8 cellular contexts compared by ENCODE assay signal in genomic region chrX:15647510-15647909, GRCh38. TPM values are rescaled to one million over a fixed set of nuclear protein-coding genes. Genes with fewer than 3 reads are reported as not detected.
DNase-seq lines count a peak whose midpoint lies in the region; ATAC-seq, FAIRE-seq and TF ChIP-seq lines count a peak whose summit lies in the region.
"Not testable (repeated sequence)": the region's sequence is repeated elsewhere in the genome, so short reads cannot be mapped to it uniquely, and the experiment has no call there.

No MANE protein-coding gene starts in this region.

- H3K9ac ChIP-seq in HCT116 (ENCODE audit: low read length); kidney (ENCODE audit: low read length in 2 of 2): not testable (repeated sequence)

- POLR2A ChIA-PET in HCT116 (lab: Charles Lee); activated naive CD8-positive, alpha-beta T cell treated with anti-CD3 and anti-CD28 coated beads, Interleukin-2, amount 10 ng/mL, durations not matched to agents 7 days and 5 days (lab: Charles Lee): not testable (repeated sequence)

- H3K9me3 Mint-ChIP-seq in activated naive CD8-positive, alpha-beta T cell treated with anti-CD3 and anti-CD28 coated beads, Interleukin-2, amount 10 ng/mL, durations not matched to agents 7 days and 5 days; natural killer cell: not testable (repeated sequence)

- H3K4me3 ChIP-seq in HCT116 (replicated peaks in 1 of 2; ENCODE audit: low read depth in 1 of 2, low read length in 2 of 2); kidney (ENCODE audit: low read length in 2 of 2): not testable (repeated sequence)

- H3K36me3 ChIP-seq in HCT116 (ENCODE audit: control insufficient read depth in 1 of 2, insufficient read depth in 2 of 2, low read length in 2 of 2); kidney (ENCODE audit: control insufficient read depth in 1 of 2, insufficient read depth in 2 of 2, low read length in 2 of 2): not testable (repeated sequence)

- not testable (repeated sequence) for TF ChIP-seq CTCF in D721Med (IDR thresholded peaks at IDR 0.05; ENCODE audit: insufficient read depth, missing control alignments); HCT116 (IDR thresholded peaks at IDR 0.05 in 2 of 3, conservative IDR thresholded peaks at IDR 0.05 in 1 of 3; ENCODE audit: borderline replicate concordance in 1 of 3, insufficient read depth in 1 of 3, low read depth in 2 of 3, low read length in 2 of 3); kidney (IDR thresholded peaks at IDR 0.05; ENCODE audit: borderline replicate concordance, extremely low read depth, insufficient read depth); natural killer cell (IDR thresholded peaks at IDR 0.05)

- ATAC-seq in GM19035 (IDR thresholded peaks at IDR 0.05; ENCODE audit: unreplicated experiment) (peak; percentile 55), HCT116 (peak; percentile 82), esophagus mucosa (peak; percentile 53), natural killer cell (peak; percentile 53 to 80 (median 76))
- ATAC-seq in activated naive CD8-positive, alpha-beta T cell treated with anti-CD3 and anti-CD28 coated beads, Interleukin-2, amount 10 ng/mL, durations not matched to agents 7 days and 5 days (ENCODE audit: low read depth), result peak; percentile 45

- not testable (repeated sequence) for H3K27me3 Mint-ChIP-seq in activated naive CD8-positive, alpha-beta T cell treated with anti-CD3 and anti-CD28 coated beads, Interleukin-2, amount 10 ng/mL, durations not matched to agents 7 days and 5 days; natural killer cell (ENCODE audit: low read depth in 2 of 2)

- H2AFZ ChIP-seq in HCT116 (ENCODE audit: low read depth, low read length, poor library complexity, severe bottlenecking), result not testable (repeated sequence)

- H3K27ac Mint-ChIP-seq in activated naive CD8-positive, alpha-beta T cell treated with anti-CD3 and anti-CD28 coated beads, Interleukin-2, amount 10 ng/mL, durations not matched to agents 7 days and 5 days; natural killer cell: not testable (repeated sequence)

- intact Hi-C loops in HCT116 (cut with micrococcal nuclease), result loop anchor here (10.0 kb wide), 1 partner anchor 153 kb away; the partner anchor contains the start of gene PIR
- intact Hi-C loops in kidney (cut with DNase I); natural killer cell (cut with micrococcal nuclease): not testable (repeated sequence)

- H4K20me1 ChIP-seq in HCT116 (ENCODE audit: insufficient read depth), result not testable (repeated sequence)

- not testable (repeated sequence) for BruUV-seq in HCT116 (replicated peaks; lab: Mats Ljungman, UMichigan)

- CTCF ChIA-PET in HCT116 (lab: Charles Lee), result not testable (repeated sequence)

- H3K36me3 Mint-ChIP-seq in activated naive CD8-positive, alpha-beta T cell treated with anti-CD3 and anti-CD28 coated beads, Interleukin-2, amount 10 ng/mL, durations not matched to agents 7 days and 5 days; natural killer cell: not testable (repeated sequence)

- not testable (repeated sequence) for H3K4me1 ChIP-seq in HCT116 (ENCODE audit: control insufficient read depth in 1 of 2, insufficient read depth in 2 of 2, low read length in 2 of 2); kidney (ENCODE audit: control insufficient read depth in 1 of 2, insufficient read depth in 1 of 2, low read depth in 1 of 2, low read length in 2 of 2)

- H3K9me2 ChIP-seq in HCT116 (ENCODE audit: insufficient read depth), result not testable (repeated sequence)

- RAD21 ChIA-PET in HCT116 (lab: Charles Lee; ENCODE audit: low non-redundant PET in 1 of 2, low total read pairs in 2 of 2, uncharacterized antibody in 2 of 2, unreplicated experiment in 2 of 2), result not testable (repeated sequence)

- not testable (repeated sequence) for H3K4me3 Mint-ChIP-seq in activated naive CD8-positive, alpha-beta T cell treated with anti-CD3 and anti-CD28 coated beads, Interleukin-2, amount 10 ng/mL, durations not matched to agents 7 days and 5 days; natural killer cell

- not testable (repeated sequence) for H3K27ac ChIP-seq in HCT116 (ENCODE audit: low read depth, low read length); kidney (ENCODE audit: low read depth in 2 of 2, low read length in 2 of 2)

- DNase-seq in D721Med (ENCODE audit: insufficient read length, low spot score); HCT116 (ENCODE audit: low read depth, low spot score); HTR-8/SVneo (ENCODE audit: insufficient read length, low spot score); activated naive CD8-positive, alpha-beta T cell treated with anti-CD3 and anti-CD28 coated beads, Interleukin-2, amount 10 ng/mL, durations not matched to agents 7 days and 5 days; kidney; natural killer cell: not testable (repeated sequence)

- H3K4me1 Mint-ChIP-seq in activated naive CD8-positive, alpha-beta T cell treated with anti-CD3 and anti-CD28 coated beads, Interleukin-2, amount 10 ng/mL, durations not matched to agents 7 days and 5 days, result not testable (repeated sequence)
- H3K4me1 Mint-ChIP-seq in natural killer cell, result peaks cover 16 to 26% of the 10 kb centered on the region in 2 donors

- not testable (repeated sequence) for H3K79me2 ChIP-seq in HCT116 (ENCODE audit: insufficient read depth, low read length)

- TF ChIP-seq RAD21 in HCT116 (IDR thresholded peaks at IDR 0.05; ENCODE audit: low read depth), result not testable (repeated sequence)

- not testable (repeated sequence) for TF ChIP-seq POLR2A in HCT116 (IDR thresholded peaks at IDR 0.05; ENCODE audit: borderline replicate concordance, extremely low read depth, insufficient read depth, insufficient read length)

- H3K27me3 ChIP-seq in HCT116 (ENCODE audit: insufficient read depth, low read length), result not testable (repeated sequence)

- H3K9me3 ChIP-seq in HCT116 (ENCODE audit: control insufficient read depth in 1 of 2, insufficient read depth in 1 of 2, low read depth in 1 of 2, low read length in 2 of 2); kidney (ENCODE audit: control insufficient read depth in 1 of 2, low read length in 2 of 2): not testable (repeated sequence)

- H3K4me2 ChIP-seq in HCT116 (ENCODE audit: low read length), result not testable (repeated sequence)

- FAIRE-seq in D721Med (lab: Jason Lieb, UNC) (peak; percentile 73), HTR-8/SVneo (lab: Jason Lieb, UNC) (peak; percentile 85), kidney (lab: Jason Lieb, UNC) (peak; percentile 23)

RNA-seq across cellular contexts. Expression of gene CLTRN, which starts 17.1 kb away (rescaled TPM):
- total RNA-seq in HCT116 (2021; ENCODE audit: unreplicated experiment) (0.25 TPM), esophagus mucosa (0.20 TPM), kidney (30.7 TPM), natural killer cell (under 1 TPM in 1 of 3 donors, not detected in 2; 0.28 TPM)
- polyA plus RNA-seq in HCT116 (2012), result 0.29 and 0.46 TPM in 2 replicates
- total RNA-seq in activated naive CD8-positive, alpha-beta T cell treated with anti-CD3 and anti-CD28 coated beads, Interleukin-2, amount 10 ng/mL, durations not matched to agents 7 days and 5 days, result under 1 TPM in 1 of 2 experiments, not detected in 1; 0.43 TPM
- 129 TPM for polyA plus RNA-seq in kidney (ENCODE audit: insufficient read depth, low read depth, low replicate concordance)

RNA-seq across cellular contexts. Expression of gene ACE2, which starts 46.8 kb away (rescaled TPM):
- total RNA-seq in HCT116 (2021; ENCODE audit: unreplicated experiment) (not detected), esophagus mucosa (2.2 TPM), kidney (5.5 TPM), natural killer cell (not detected)
- polyA plus RNA-seq in HCT116 (2012), result not detected in 2 replicates
- total RNA-seq in activated naive CD8-positive, alpha-beta T cell treated with anti-CD3 and anti-CD28 coated beads, Interleukin-2, amount 10 ng/mL, durations not matched to agents 7 days and 5 days, result not detected
- 32.4 TPM for polyA plus RNA-seq in kidney (ENCODE audit: insufficient read depth, low read depth, low replicate concordance)

Comparison
In these comparisons a context has a peak if more than half of its experiments do, and no peak if none do; other contexts are left out.
1. RNA of gene CLTRN, which starts 17.1 kb away (total RNA-seq): 30.7 TPM in kidney (single experiment); 0.43 TPM in activated naive CD8-positive, alpha-beta T cell treated with anti-CD3 and anti-CD28 coated beads, Interleukin-2, amount 10 ng/mL, durations not matched to agents 7 days and 5 days, 0.25 TPM in HCT116 (single experiment), 0.20 TPM in esophagus mucosa (single experiment) and 0.28 TPM in natural killer cell; every median in the first group is over 10 times any median in the second.
2. Peak in every context shown above with its lines, with median percentiles within 50 percentile points of each other: ATAC-seq.